15 cellular contexts compared by ENCODE assay signal in genomic region chr3:121793078-121793477, GRCh38. TPM values are rescaled to one million over a fixed set of nuclear protein-coding genes. Genes with fewer than 3 reads are reported as not detected.
DNase-seq lines count a peak whose midpoint lies in the region; ATAC-seq and TF ChIP-seq lines count a peak whose summit lies in the region.
"Had no signal": no experiment of that assay in that cellular context is flagged by ENCODE, and none has a peak within 500 bp of the region (broad histone marks: within the 10 kb centered on the region; RNA-seq: fewer than 3 reads in every experiment).

No MANE protein-coding gene starts in this region.

- no peaks in the 10 kb centered on the region for H3K27me3 Mint-ChIP-seq in T-helper 17 cell
- no peaks in the 10 kb centered on the region for H3K27me3 Mint-ChIP-seq in T-helper 2 cell treated with Interferon-gamma antibody and Interleukin-4, amounts not matched to agents 5 μg/mL and 100 μg/mL, for 36 hours (ENCODE audit: low read depth)

- peaks cover 11% of the 10 kb centered on the region for H3K36me3 Mint-ChIP-seq in T-helper 17 cell (ENCODE audit: low read depth)
- peaks cover 44% of the 10 kb centered on the region for H3K36me3 Mint-ChIP-seq in T-helper 2 cell treated with Interferon-gamma antibody and Interleukin-4, amounts not matched to agents 5 μg/mL and 100 μg/mL, for 36 hours (ENCODE audit: low read depth)

- no peaks in the 10 kb centered on the region for H3K4me1 ChIP-seq in gastrocnemius medialis

- peak; percentile 46 for DNase-seq in GM13976 (ENCODE audit: low spot score)
- DNase-seq in T-helper 17 cell, result no peak
- DNase-seq in activated naive CD4-positive, alpha-beta T cell treated with anti-CD3 and anti-CD28 coated beads, Interleukin-2, amount 50 U/mL, for 16 hours, result no peak
- no peak for DNase-seq in gastrocnemius medialis
- DNase-seq in T-helper 2 cell treated with Interferon-gamma antibody and Interleukin-4, amounts not matched to agents 5 μg/mL and 100 μg/mL, for 36 hours (ENCODE audit: low spot score), result no peak
- DNase-seq: activated CD8-positive, alpha-beta memory T cell treated with anti-CD3 and anti-CD28 coated beads for 24 hours; activated gamma-delta T cell; Kasumi-1; NCI-H1694; NCI-H446 treated with DMSO at 0.1 percent for 48 hours; retina; SK-N-SH had no signal

- in situ Hi-C loops in GM13976 (cut with MboI; ENCODE audit: low sequenced_read_pairs, unreplicated experiment) (no loop called here), gastrocnemius medialis (cut with MboI; ENCODE audit: low sequenced_read_pairs in 4 of 4) (no loop called here)

- peaks cover 0 to 28% of the 10 kb centered on the region in 2 donors for H3K36me3 ChIP-seq in gastrocnemius medialis

- H3K9me3 Mint-ChIP-seq in T-helper 2 cell treated with Interferon-gamma antibody and Interleukin-4, amounts not matched to agents 5 μg/mL and 100 μg/mL, for 36 hours, result no peaks in the 10 kb centered on the region

- no peaks in the 10 kb centered on the region for H3K27me3 ChIP-seq in gastrocnemius medialis

- no peak overlapping the region for H3K27ac Mint-ChIP-seq in T-helper 17 cell
- H3K27ac Mint-ChIP-seq in T-helper 2 cell treated with Interferon-gamma antibody and Interleukin-4, amounts not matched to agents 5 μg/mL and 100 μg/mL, for 36 hours, result no peak overlapping the region

- intact Hi-C loops in gastrocnemius medialis (cut with DNase I; ENCODE audit: low total_unique reads), result no loop called here

- ATAC-seq in GM19395 (IDR thresholded peaks at IDR 0.05; ENCODE audit: unreplicated experiment), result peak; percentile 68
- peak; percentile 65 for ATAC-seq in HG03064 (IDR thresholded peaks at IDR 0.05; ENCODE audit: low read depth, unreplicated experiment)
- ATAC-seq in T-helper 17 cell, result no peak
- ATAC-seq in gastrocnemius medialis, result no peak
- ATAC-seq in HG02623 (IDR thresholded peaks at IDR 0.05; ENCODE audit: unreplicated experiment), result no peak

- TF ChIP-seq POLR2A in gastrocnemius medialis (IDR thresholded peaks at IDR 0.05), result no peak

- peak overlapping the region; percentile 25 for H3K4me3 Mint-ChIP-seq in T-helper 17 cell
- no peak overlapping the region for H3K4me3 Mint-ChIP-seq in T-helper 2 cell treated with Interferon-gamma antibody and Interleukin-4, amounts not matched to agents 5 μg/mL and 100 μg/mL, for 36 hours

- peaks cover 4% of the 10 kb centered on the region for H3K4me1 Mint-ChIP-seq in T-helper 17 cell
- H3K4me1 Mint-ChIP-seq in T-helper 2 cell treated with Interferon-gamma antibody and Interleukin-4, amounts not matched to agents 5 μg/mL and 100 μg/mL, for 36 hours (ENCODE audit: low read depth), result peaks cover 11% of the 10 kb centered on the region

- H3K4me3 ChIP-seq in gastrocnemius medialis, result no peak overlapping the region

- H3K27ac ChIP-seq in gastrocnemius medialis, result no peak overlapping the region

- TF ChIP-seq CTCF in GM13976 (IDR thresholded peaks at IDR 0.05; ENCODE audit: borderline replicate concordance, control extremely low read depth, extremely low read depth, insufficient read depth, missing control alignments), result no peak
- no peak for TF ChIP-seq CTCF in gastrocnemius medialis (IDR thresholded peaks at IDR 0.05 in 4 of 5, conservative IDR thresholded peaks at IDR 0.05 in 1 of 5)

- H3K9me3 ChIP-seq in T-helper 17 cell (ENCODE audit: control insufficient read depth, low read length, poor library complexity, severe bottlenecking) (no peaks in the 10 kb centered on the region), gastrocnemius medialis (no peaks in the 10 kb centered on the region)
- H3K9me3 ChIP-seq: SK-N-SH had no signal

RNA-seq across cellular contexts. Expression of gene IQCB1, which starts 41.8 kb away (rescaled TPM):
- 10 to 100 TPM; 47.4 to 55.1 TPM for total RNA-seq in T-helper 17 cell
- 10 to 100 TPM in 3 of 4 donors, 1 to 10 TPM in 1; 8.8 to 14.0 (median 11.8) TPM for total RNA-seq in gastrocnemius medialis

RNA-seq across cellular contexts. Expression of gene EAF2, which starts 41.9 kb away (rescaled TPM):
- 1 to 10 TPM; 5.5 to 7.6 TPM for total RNA-seq in T-helper 17 cell
- 1 to 10 TPM; 2.6 to 5.7 (median 3.6) TPM for total RNA-seq in gastrocnemius medialis

RNA-seq across cellular contexts. Expression of gene GOLGB1, which starts 43.5 kb away (rescaled TPM):
- 10 to 100 TPM; 56.1 to 66.9 TPM for total RNA-seq in T-helper 17 cell
- 10 to 100 TPM; 18.1 to 31.6 (median 26.7) TPM for total RNA-seq in gastrocnemius medialis

Comparison
In these comparisons a context has a peak if more than half of its experiments do, and no peak if none do; other contexts are left out.
1. ATAC-seq: peak in GM19395 (single experiment) and HG03064 (single experiment); none in T-helper 17 cell (single experiment), gastrocnemius medialis (0 of 2) and HG02623 (single experiment).